In the genomic region with DNA sequence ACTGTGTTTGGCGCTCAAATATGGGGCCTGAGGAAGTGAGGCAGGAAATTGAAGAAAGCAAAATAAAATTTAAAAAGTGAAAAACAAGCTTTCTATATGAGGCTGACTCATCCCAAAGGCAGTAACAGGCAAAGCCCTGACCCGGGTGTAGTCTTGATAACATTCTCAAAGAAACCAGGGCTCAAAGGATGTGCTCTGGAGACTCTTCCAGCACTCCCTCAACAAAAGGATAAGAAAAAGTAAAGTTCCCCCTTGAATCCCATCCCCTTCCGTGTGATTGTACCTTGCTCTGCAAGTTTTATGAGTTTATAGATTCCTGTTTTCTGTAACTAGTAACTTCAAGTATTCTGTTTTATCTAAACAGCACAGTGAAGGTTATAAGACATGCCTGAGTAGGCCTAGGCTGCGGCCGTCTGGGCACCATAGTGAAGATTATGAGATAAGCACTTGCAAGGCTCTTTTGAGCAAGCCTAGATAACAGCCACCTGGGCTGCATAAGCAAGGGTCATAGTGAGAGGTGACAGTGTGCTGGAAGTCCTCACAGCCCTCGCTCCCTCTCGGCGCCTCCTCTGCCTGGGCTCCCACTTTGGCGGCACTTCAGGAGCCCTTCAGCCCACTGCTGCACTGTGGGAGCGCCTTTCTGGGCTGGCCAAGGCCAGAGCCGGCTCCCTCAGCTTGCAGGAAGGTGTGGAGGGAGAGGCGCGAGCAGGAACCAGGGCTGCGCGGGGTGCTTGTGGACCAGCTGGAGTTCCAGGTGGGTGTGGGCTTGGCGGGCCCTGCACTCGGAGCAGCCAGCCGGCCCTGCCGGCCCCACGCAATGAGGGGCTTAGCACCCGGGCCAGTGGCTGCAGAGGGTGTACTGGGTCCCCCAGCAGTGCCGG, we compare ENCODE assay signal across 12 cellular contexts. TPM values are rescaled to one million over a fixed set of nuclear protein-coding genes. Genes with fewer than 3 reads are reported as not detected.
A peak's percentile ranks its signal among the peaks of the same experiment; 100 is the strongest.
DNase-seq lines count a peak whose midpoint lies in the region; ATAC-seq and TF ChIP-seq lines count a peak whose summit lies in the region.
"Not testable (repeated sequence)": the region's sequence is repeated elsewhere in the genome, so short reads cannot be mapped to it uniquely, and the experiment has no call there.
"Had no signal": no experiment of that assay in that cellular context is flagged by ENCODE, and none has a peak within 500 bp of the region (broad histone marks: within the 10 kb centered on the region; RNA-seq: fewer than 3 reads in every experiment).

No MANE protein-coding gene starts in this region.

- ATAC-seq in activated naive CD8-positive, alpha-beta T cell treated with anti-CD3 and anti-CD28 coated beads, Interleukin-2, amount 50 U/mL, for 24 hours = not testable (repeated sequence)

- peaks cover 32% of the 10 kb centered on the region for H3K4me1 Mint-ChIP-seq in T-helper 1 cell treated with Interleukin-12 subunit alpha and Interleukin-12 subunit beta and Interleukin-4 antibody, amounts not matched to agents 30 μg/mL and 1 μg/mL, for 36 hours (ENCODE audit: low read depth)
- peaks cover 55% of the 10 kb centered on the region for H3K4me1 Mint-ChIP-seq in activated naive CD8-positive, alpha-beta T cell treated with anti-CD3 and anti-CD28 coated beads, Interleukin-2, amount 50 U/mL, for 24 hours

- TF ChIP-seq POLR2A in erythroblast (IDR thresholded peaks at IDR 0.05; ENCODE audit: low read length) = peak; percentile 21

- peaks cover 56% of the 10 kb centered on the region for H3K9me3 Mint-ChIP-seq in T-helper 1 cell treated with Interleukin-12 subunit alpha and Interleukin-12 subunit beta and Interleukin-4 antibody, amounts not matched to agents 30 μg/mL and 1 μg/mL, for 36 hours
- peaks cover 24% of the 10 kb centered on the region for H3K9me3 Mint-ChIP-seq in activated naive CD8-positive, alpha-beta T cell treated with anti-CD3 and anti-CD28 coated beads, Interleukin-2, amount 50 U/mL, for 24 hours

- H2AFZ ChIP-seq in smooth muscle cell (ENCODE audit: low read depth) = peak overlapping the region; percentile 66

- H3K36me3 Mint-ChIP-seq in T-helper 1 cell treated with Interleukin-12 subunit alpha and Interleukin-12 subunit beta and Interleukin-4 antibody, amounts not matched to agents 30 μg/mL and 1 μg/mL, for 36 hours (ENCODE audit: low read depth) = peaks cover 65% of the 10 kb centered on the region
- peaks cover 67% of the 10 kb centered on the region for H3K36me3 Mint-ChIP-seq in activated naive CD8-positive, alpha-beta T cell treated with anti-CD3 and anti-CD28 coated beads, Interleukin-2, amount 50 U/mL, for 24 hours (ENCODE audit: low read depth)

- peak overlapping the region; percentile 52 for H3K4me3 Mint-ChIP-seq in T-helper 1 cell treated with Interleukin-12 subunit alpha and Interleukin-12 subunit beta and Interleukin-4 antibody, amounts not matched to agents 30 μg/mL and 1 μg/mL, for 36 hours
- peak overlapping the region; percentile 74 for H3K4me3 Mint-ChIP-seq in activated naive CD8-positive, alpha-beta T cell treated with anti-CD3 and anti-CD28 coated beads, Interleukin-2, amount 50 U/mL, for 24 hours

- peak overlapping the region; percentile 72 for H3K4me2 ChIP-seq in smooth muscle cell

- 87 to 89% methylated on average over 14 to 15 of the region's 22 CpGs for WGBS in mesodermal cell (ENCODE audit: insufficient coverage in 2 of 2), 2 experiments
- 70% methylated on average over 21 of the region's 22 CpGs for WGBS in smooth muscle cell (ENCODE audit: low lambda C conversion rate)

- H3K9me3 ChIP-seq in mesodermal cell (ENCODE audit: control insufficient read depth, low read length) = peaks cover 30% of the 10 kb centered on the region
- not testable (repeated sequence) for H3K9me3 ChIP-seq in smooth muscle cell (replicated peaks; ENCODE audit: low read depth)

- peaks cover 36% of the 10 kb centered on the region for H3K79me2 ChIP-seq in smooth muscle cell (ENCODE audit: low read depth)

- H3K4me3 ChIP-seq in mesodermal cell (ENCODE audit: extremely low read depth, insufficient read depth, low read length, poor library complexity, severe bottlenecking); smooth muscle cell: not testable (repeated sequence)

- H3K27ac Mint-ChIP-seq in T-helper 1 cell treated with Interleukin-12 subunit alpha and Interleukin-12 subunit beta and Interleukin-4 antibody, amounts not matched to agents 30 μg/mL and 1 μg/mL, for 36 hours = peak overlapping the region; percentile 95
- peak overlapping the region; percentile 95 for H3K27ac Mint-ChIP-seq in activated naive CD8-positive, alpha-beta T cell treated with anti-CD3 and anti-CD28 coated beads, Interleukin-2, amount 50 U/mL, for 24 hours

- not testable (repeated sequence) for H3K27me3 ChIP-seq in smooth muscle cell (ENCODE audit: low read depth)

- not testable (repeated sequence) for H3K4me1 ChIP-seq in mesodermal cell (ENCODE audit: control insufficient read depth, insufficient read depth, low read length, poor library complexity, severe bottlenecking); smooth muscle cell (ENCODE audit: low read depth)

- H3F3A ChIP-seq in smooth muscle cell (ENCODE audit: low read depth) = not testable (repeated sequence)

- not testable (repeated sequence) for H4K20me1 ChIP-seq in smooth muscle cell (ENCODE audit: low read depth)

- peak overlapping the region; percentile 54 for H3K9ac ChIP-seq in smooth muscle cell (ENCODE audit: low read depth)

- TF ChIP-seq CTCF in smooth muscle cell (IDR thresholded peaks at IDR 0.05; ENCODE audit: borderline replicate concordance, insufficient read depth, poor library complexity, severe bottlenecking) = not testable (repeated sequence)

- DNase-seq in GM03348 (ENCODE audit: low spot score) (peak; percentile 31), activated T-cell treated with anti-CD3 and anti-CD28 coated beads for 1 hour (ENCODE audit: low read depth) (peak; percentile 18), erythroblast (lab: John Stamatoyannopoulos, UW) (peak; percentile 21 to 81)
- peak; percentile 14 for DNase-seq in activated naive CD8-positive, alpha-beta T cell treated with anti-CD3 and anti-CD28 coated beads, Interleukin-2, amount 50 U/mL, for 24 hours
- DNase-seq in smooth muscle cell (lab: John Stamatoyannopoulos, UW; ENCODE audit: unreplicated experiment) = not testable (repeated sequence)

- H3K27ac ChIP-seq in mesodermal cell (ENCODE audit: low read depth, low read length, severe bottlenecking) (peak overlapping the region; percentile 68), smooth muscle cell (ENCODE audit: low read depth) (peak overlapping the region; percentile 90)

- H3K27me3 Mint-ChIP-seq in T-helper 1 cell treated with Interleukin-12 subunit alpha and Interleukin-12 subunit beta and Interleukin-4 antibody, amounts not matched to agents 30 μg/mL and 1 μg/mL, for 36 hours (ENCODE audit: low read depth); activated naive CD8-positive, alpha-beta T cell treated with anti-CD3 and anti-CD28 coated beads, Interleukin-2, amount 50 U/mL, for 24 hours: not testable (repeated sequence)

- H3K36me3 ChIP-seq in mesodermal cell (ENCODE audit: control insufficient read depth, insufficient read depth, low read length) = peaks cover 18% of the 10 kb centered on the region
- H3K36me3 ChIP-seq in smooth muscle cell (ENCODE audit: low read depth) = not testable (repeated sequence)

RNA-seq across cellular contexts. Expression of a gene that starts 3.6 kb away (rescaled TPM):
- polyA plus RNA-seq in mesodermal cell (2013, experiment 1 of 2) = 9.8 TPM
- polyA plus RNA-seq in mesodermal cell (2013, experiment 2 of 2) = 11.7 TPM
- total RNA-seq in smooth muscle cell = 11.8 and 14.4 TPM in 2 replicates
- polyA plus RNA-seq in smooth muscle cell = 15.9 and 19.0 TPM in 2 replicates

RNA-seq across cellular contexts. Expression of a gene that starts 52.2 kb away (rescaled TPM):
- polyA plus RNA-seq in mesodermal cell (2013, experiment 1 of 2) = not detected
- not detected for polyA plus RNA-seq in mesodermal cell (2013, experiment 2 of 2)
- 0.76 and 2.1 TPM in 2 replicates for total RNA-seq in smooth muscle cell
- 1.0 and 1.3 TPM in 2 replicates for polyA plus RNA-seq in smooth muscle cell
- total RNA-seq: cardiac septum, glomerular endothelial cell, occipital lobe, skeletal muscle tissue had no signal
- polyA plus RNA-seq: BJ had no signal
